Comparison of ENCODE assay signal across 14 cellular contexts in genomic region chr10:48454302-48455054, GRCh38.
DNase-seq lines count a peak whose midpoint lies in the region; ATAC-seq lines count a peak whose summit lies in the region.
"Had no signal": no experiment of that assay in that cellular context is flagged by ENCODE, and none has a peak within 500 bp of the region (broad histone marks: within the 10 kb centered on the region; RNA-seq: fewer than 3 reads in every experiment).

No MANE protein-coding gene starts in this region.

- no peak overlapping the region for H2AK5ac ChIP-seq in trophoblast cell (ENCODE audit: low read length)

- peak; percentile 54 for ATAC-seq in left colon
- ATAC-seq: body of pancreas had no signal

- H3K79me2 ChIP-seq in trophoblast cell (ENCODE audit: control insufficient read depth, insufficient read depth, low read length, poor library complexity): no peaks in the 10 kb centered on the region

- no CpG with 5 or more reads among the region's 12 CpGs for WGBS in trophoblast cell (ENCODE audit: extremely low coverage, insufficient coverage, insufficient read length)

- H2AFZ ChIP-seq in trophoblast cell (ENCODE audit: insufficient read depth, low read length, poor library complexity): no peak overlapping the region

- H3K9ac ChIP-seq in trophoblast cell (ENCODE audit: low read length): no peak overlapping the region
- H3K9ac ChIP-seq: SK-N-SH had no signal

- no peaks in the 10 kb centered on the region for H3K27me3 ChIP-seq in trophoblast cell (ENCODE audit: insufficient read depth, low read length)
- H3K27me3 ChIP-seq: body of pancreas had no signal

- no peak overlapping the region for H4K8ac ChIP-seq in trophoblast cell (ENCODE audit: low read depth, low read length)

- no peak overlapping the region for H3K27ac ChIP-seq in trophoblast cell (ENCODE audit: low read depth, low read length)
- H3K27ac ChIP-seq: body of pancreas had no signal

- no peak overlapping the region for H2BK12ac ChIP-seq in trophoblast cell (ENCODE audit: low read length)

- peak; percentile 30 for DNase-seq in ELF-1 (ENCODE audit: low read depth, low spot score)
- peak; percentile 49 for DNase-seq in NCI-H226
- no peak for DNase-seq in left colon
- peak; percentile 96 to 98 for DNase-seq in trophoblast cell
- no peak for DNase-seq in NCI-H2029 (lab: John Stamatoyannopoulos, UW)
- no peak for DNase-seq in KG1 (lab: John Stamatoyannopoulos, UW)
- no peak for DNase-seq in NCI-H1436 (lab: John Stamatoyannopoulos, UW)
- DNase-seq: activated naive CD4-positive, alpha-beta T cell treated with Interleukin-2 at 50 U/mL for 16 hours; effector CD8-positive, alpha-beta T cell; NCI-H1105; NCI-H446; SK-N-SH had no signal

- no peak overlapping the region for H2BK120ac ChIP-seq in trophoblast cell (ENCODE audit: insufficient read depth, low read length, poor library complexity)

- no peak overlapping the region for H3K23ac ChIP-seq in trophoblast cell (ENCODE audit: low read length)

- H3K14ac ChIP-seq in trophoblast cell (ENCODE audit: low read length): no peak overlapping the region

- H2BK5ac ChIP-seq in trophoblast cell (ENCODE audit: low read depth, low read length, poor library complexity): no peak overlapping the region

- H4K12ac ChIP-seq in trophoblast cell (ENCODE audit: low read depth, low read length): no peak overlapping the region

- H3K18ac ChIP-seq in trophoblast cell (ENCODE audit: low read length): no peak overlapping the region

- no peak overlapping the region for H3K4me2 ChIP-seq in trophoblast cell (ENCODE audit: low read length)
- H3K4me2 ChIP-seq: SK-N-SH, smooth muscle cell had no signal

- intact Hi-C loops in left colon (cut with DNase I, micrococcal nuclease): no loop called here

- peaks cover 2% of the 10 kb centered on the region for H3K9me3 ChIP-seq in trophoblast cell (ENCODE audit: insufficient read depth, low read depth, low read length)
- H3K9me3 ChIP-seq: body of pancreas, SK-N-SH had no signal

- H3K4ac ChIP-seq in trophoblast cell (ENCODE audit: low read depth, low read length): no peak overlapping the region

- no peaks in the 10 kb centered on the region for H3K79me1 ChIP-seq in trophoblast cell (ENCODE audit: low read length)

- no peak overlapping the region for H4K91ac ChIP-seq in trophoblast cell (ENCODE audit: low read depth, low read length)

- no peak overlapping the region for H3K4me3 ChIP-seq in trophoblast cell (ENCODE audit: low read depth, low read length)
- H3K4me3 ChIP-seq: body of pancreas, smooth muscle cell had no signal

- H3K36me3 ChIP-seq in trophoblast cell (ENCODE audit: control insufficient read depth in 1 of 2, insufficient read depth in 2 of 2, low read length in 2 of 2): no peaks in the 10 kb centered on the region

- no peaks in the 10 kb centered on the region for H3K4me1 ChIP-seq in trophoblast cell (ENCODE audit: control insufficient read depth in 1 of 2, insufficient read depth in 2 of 2, low read length in 2 of 2)

Comparison
In these comparisons a context has a peak if more than half of its experiments do, and no peak if none do; other contexts are left out.
1. DNase-seq: peak in ELF-1 (single experiment), NCI-H226 (single experiment) and trophoblast cell (2 of 2); none in left colon (0 of 2), NCI-H2029 (single experiment), KG1 (single experiment) and NCI-H1436 (single experiment).